Comparison of ENCODE assay signal across 8 cellular contexts in genomic region chr17:46742539-46743270, GRCh38.
DNase-seq lines count a peak whose midpoint lies in the region; ATAC-seq, FAIRE-seq and TF ChIP-seq lines count a peak whose summit lies in the region.

No MANE protein-coding gene starts in this region.

- POLR2A ChIA-PET in BJ (lab: Charles Lee), result no interaction called here

- DNase-seq in BJ (ENCODE audit: low read depth) (peak; percentile 41), HPDE6-E6E7 (ENCODE audit: extremely low spot score) (peak; percentile 98), amniotic epithelial cell (ENCODE audit: low read depth) (peak; percentile 95), kidney glomerular epithelial cell (lab: John Stamatoyannopoulos, UW) (peak; percentile 86), D721Med (ENCODE audit: insufficient read length, low spot score) (no peak), T-helper 2 cell (no peak)
- DNase-seq in stimulated activated naive CD8-positive, alpha-beta T cell treated with anti-CD3 and anti-CD28 coated beads, Interleukin-15, amount 100 ng/mL, for 72 hours, result no peak

- TF ChIP-seq CTCF in BJ (IDR thresholded peaks at IDR 0.05; ENCODE audit: insufficient read depth, low read depth, low read length) (no peak), D721Med (IDR thresholded peaks at IDR 0.05; ENCODE audit: insufficient read depth, missing control alignments) (no peak)

- no peaks in the 10 kb centered on the region for H3K27me3 ChIP-seq in BJ (ENCODE audit: control insufficient read depth, insufficient read depth, low read length)

- H3K4me1 Mint-ChIP-seq in stimulated activated naive CD8-positive, alpha-beta T cell treated with anti-CD3 and anti-CD28 coated beads, Interleukin-15, amount 100 ng/mL, for 72 hours, result peaks cover 12% of the 10 kb centered on the region

- CTCF ChIA-PET in BJ (lab: Yijun Ruan, JAX), result interaction anchor here (0.9 to 1.7 kb wide), 3 partner anchors 21 to 93 kb away, joined by 3 to 5 read pairs (median 3); no protein-coding TSS in a partner anchor

- no peaks in the 10 kb centered on the region for H3K36me3 ChIP-seq in BJ (ENCODE audit: control insufficient read depth, insufficient read depth, low read length)

- H3K4me3 Mint-ChIP-seq in stimulated activated naive CD8-positive, alpha-beta T cell treated with anti-CD3 and anti-CD28 coated beads, Interleukin-15, amount 100 ng/mL, for 72 hours, result no peak overlapping the region

- H3K4me3 ChIP-seq in BJ (ENCODE audit: low read depth, low read length), result no peak overlapping the region

- ATAC-seq in stimulated activated naive CD8-positive, alpha-beta T cell treated with anti-CD3 and anti-CD28 coated beads, Interleukin-15, amount 100 ng/mL, for 72 hours, result no peak
- ATAC-seq in GM21515 (IDR thresholded peaks at IDR 0.05; ENCODE audit: unreplicated experiment), result no peak

- no peak for FAIRE-seq in D721Med (lab: Jason Lieb, UNC)

- peak overlapping the region in 1 of 2 donors; percentile 22 for H3K27ac Mint-ChIP-seq in stimulated activated naive CD8-positive, alpha-beta T cell treated with anti-CD3 and anti-CD28 coated beads, Interleukin-15, amount 100 ng/mL, for 72 hours

- no peaks in the 10 kb centered on the region for H3K9me3 Mint-ChIP-seq in stimulated activated naive CD8-positive, alpha-beta T cell treated with anti-CD3 and anti-CD28 coated beads, Interleukin-15, amount 100 ng/mL, for 72 hours

- H3K27me3 Mint-ChIP-seq in stimulated activated naive CD8-positive, alpha-beta T cell treated with anti-CD3 and anti-CD28 coated beads, Interleukin-15, amount 100 ng/mL, for 72 hours, result no peaks in the 10 kb centered on the region

Comparison
In these comparisons a context has a peak if more than half of its experiments do, and no peak if none do; other contexts are left out.
1. DNase-seq: peak in BJ (single experiment), HPDE6-E6E7 (single experiment), amniotic epithelial cell (single experiment) and kidney glomerular epithelial cell (single experiment); none in D721Med (single experiment), stimulated activated naive CD8-positive, alpha-beta T cell treated with anti-CD3 and anti-CD28 coated beads, Interleukin-15, amount 100 ng/mL, for 72 hours (0 of 2) and T-helper 2 cell (0 of 5).